ENCODE assay signal across 8 cellular contexts in the genomic region with DNA sequence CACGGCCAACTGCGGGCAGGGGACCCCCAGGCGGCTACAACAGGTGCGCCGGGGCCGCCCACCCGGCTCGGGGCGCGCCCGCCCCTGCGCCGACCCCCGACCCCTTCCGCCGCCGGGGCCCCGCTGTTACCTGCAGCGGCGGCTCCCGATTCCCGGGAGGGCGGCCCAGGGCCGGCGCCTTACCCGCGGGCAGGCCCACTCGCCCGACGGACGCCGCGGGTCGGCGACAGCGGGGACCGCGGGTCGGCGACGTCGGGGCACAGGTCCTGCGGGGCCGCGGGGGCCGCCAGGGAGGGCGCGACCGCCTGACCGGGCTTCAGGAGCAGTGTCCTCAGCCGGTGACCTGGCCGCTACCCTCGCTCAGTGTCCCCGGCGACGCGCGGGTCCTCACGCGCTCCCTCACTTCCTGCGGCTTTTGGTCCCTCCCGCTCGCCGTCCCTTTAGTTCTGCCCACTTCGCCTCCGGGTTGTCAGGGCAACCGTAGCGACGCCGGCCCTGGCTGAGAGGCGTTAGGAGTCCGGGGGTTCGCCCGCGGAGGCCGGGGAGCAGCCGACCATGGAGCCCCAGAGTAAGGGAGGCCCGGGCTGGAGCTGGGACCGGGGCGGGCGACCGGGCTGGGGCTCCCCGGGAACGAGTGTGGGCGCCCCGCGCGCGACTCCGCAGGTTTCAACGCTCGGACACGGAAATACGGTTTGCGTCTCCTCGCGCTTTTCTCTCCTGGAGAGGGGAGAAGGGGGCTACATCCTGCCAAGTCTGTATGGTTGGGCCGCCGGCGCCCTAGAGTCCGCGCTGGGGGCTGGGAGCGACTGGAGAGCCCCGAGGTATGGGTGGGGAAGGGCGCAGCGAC. TPM values are rescaled to one million over a fixed set of nuclear protein-coding genes. Genes with fewer than 3 reads are reported as not detected.
DNase-seq lines count a peak whose midpoint lies in the region; ATAC-seq and TF ChIP-seq lines count a peak whose summit lies in the region.
"Not testable (repeated sequence)": the region's sequence is repeated elsewhere in the genome, so short reads cannot be mapped to it uniquely, and the experiment has no call there.

A gene with protein sequence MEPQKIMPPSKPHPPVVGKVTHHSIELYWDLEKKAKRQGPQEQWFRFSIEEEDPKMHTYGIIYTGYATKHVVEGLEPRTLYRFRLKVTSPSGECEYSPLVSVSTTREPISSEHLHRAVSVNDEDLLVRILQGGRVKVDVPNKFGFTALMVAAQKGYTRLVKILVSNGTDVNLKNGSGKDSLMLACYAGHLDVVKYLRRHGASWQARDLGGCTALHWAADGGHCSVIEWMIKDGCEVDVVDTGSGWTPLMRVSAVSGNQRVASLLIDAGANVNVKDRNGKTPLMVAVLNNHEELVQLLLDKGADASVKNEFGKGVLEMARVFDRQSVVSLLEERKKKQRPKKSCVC (plus strand): TSS at position 477 of the 847 bp plus-strand sequence. CDS start 79 bp downstream, at position 556.

- not testable (repeated sequence) for H3K36me3 ChIP-seq in tibial artery

- DNase-seq in NCI-H1105 treated with DMSO at 0.1 percent for 48 hours (lab: John Stamatoyannopoulos, UW) (peak; percentile 39), T-helper 22 cell (ENCODE audit: low read depth) (peak; percentile 44), anterior cingulate cortex (lab: John Stamatoyannopoulos, UW) (peak; percentile 21 to 86 (median 75)), left ventricle myocardium superior (peak; percentile 95), posterior cingulate gyrus (peak; percentile 83 to 98 (median 88)), tibial artery (peak; percentile 90 to 95)

- not testable (repeated sequence) for H3K27me3 ChIP-seq in tibial artery

- H3K9me3 ChIP-seq in tibial artery, result not testable (repeated sequence)

- H3K27ac ChIP-seq in tibial artery, result peak within 1 kb of the TSS; percentile 79 to 87

- H3K4me1 ChIP-seq in tibial artery, result peaks cover 0 to 18% (median 5%) of the 10 kb centered on the region in 4 donors

- intact Hi-C loops in left ventricle myocardium superior (cut with micrococcal nuclease); posterior cingulate gyrus (cut with DNase I); tibial artery (cut with DNase I; ENCODE audit: low total_unique reads): not testable (repeated sequence)

- H3K4me3 ChIP-seq in GM12875 (ENCODE audit: low read depth, low read length) (peak within 1 kb of the TSS; percentile 63), tibial artery (peak within 1 kb of the TSS; percentile 65 to 71)

- TF ChIP-seq CTCF in GM12875 (IDR thresholded peaks at IDR 0.05; ENCODE audit: borderline replicate concordance, insufficient read depth, low read depth, low read length); tibial artery (IDR thresholded peaks at IDR 0.05): not testable (repeated sequence)

- ATAC-seq in HG02678 (IDR thresholded peaks at IDR 0.05; ENCODE audit: unreplicated experiment) (peak; percentile 85), left ventricle myocardium superior (peak; percentile 91)

RNA-seq across cellular contexts. Expression of the gene that starts here (rescaled TPM):
- total RNA-seq in left ventricle myocardium superior, result 0.35 TPM

Comparison
In these comparisons a context has a peak if more than half of its experiments do, and no peak if none do; other contexts are left out.
1. Peak in every context shown above with its lines: DNase-seq, ATAC-seq, H3K4me3 ChIP-seq and H3K27ac ChIP-seq.
2. Peak in DNase-seq and ATAC-seq in left ventricle myocardium superior; RNA of the gene not detected or under 1 TPM.
3. DNase-seq: peak in every context shown above with its lines; median percentile 95 in left ventricle myocardium superior; 92 in tibial artery; 88 in posterior cingulate gyrus; 75 in anterior cingulate cortex; 44 in T-helper 22 cell; 39 in NCI-H1105 treated with DMSO at 0.1 percent for 48 hours.